Comparison of ENCODE assay signal across 30 cellular contexts in genomic region chr20:51902933-51903332, GRCh38.
"Had no signal": no experiment of that assay in that cellular context is flagged by ENCODE, and none has a peak within 500 bp of the region (broad histone marks: within the 10 kb centered on the region; RNA-seq: fewer than 3 reads in every experiment).

No MANE protein-coding gene starts in this region.

- DNase-seq: activated CD4-positive, alpha-beta T cell treated with anti-CD3 and anti-CD28 coated beads for 36 hours; activated CD4-positive, CD25-positive, alpha-beta regulatory T cell; activated CD8-positive, alpha-beta memory T cell treated with anti-CD3 and anti-CD28 coated beads, Interleukin-2, amount 10 ng/mL, durations not matched to agents 7 days and 5 days; activated CD8-positive, alpha-beta T cell treated with anti-CD3 and anti-CD28 coated beads, Interleukin-2, amount 10 ng/mL, durations not matched to agents 7 days and 5 days; activated naive CD8-positive, alpha-beta T cell treated with anti-CD3 and anti-CD28 coated beads, Interleukin-2, amount 50 U/mL, for 24 hours; activated T-cell treated with anti-CD3 and anti-CD28 coated beads, Interleukin-2, amount 50 U/mL, for 48 hours; amygdala; effector CD8-positive, alpha-beta T cell; esophagus squamous epithelium; left ventricle myocardium inferior; mucosa of descending colon; naive B cell; occipital lobe; psoas muscle; sigmoid colon; stimulated activated CD4-positive, alpha-beta T cell treated with anti-CD3 and anti-CD28 coated beads, Interleukin-1b, Interleukin-23, amount 100 ng/mL, for 48 hours; stimulated activated CD4-positive, alpha-beta T cell treated with anti-CD3 and anti-CD28 coated beads, Interleukin-4, amount 100 ng/mL, for 4 hours; stimulated activated CD8-positive, alpha-beta memory T cell treated with anti-CD3 and anti-CD28 coated beads, Interleukin-4, amount 100 ng/mL, for 48 hours; stomach; thyroid gland; upper lobe of left lung had no signal

- H3K9me3 Mint-ChIP-seq: activated naive CD4-positive, alpha-beta T cell treated with anti-CD3 and anti-CD28 coated beads, Interleukin-2, amount 50 U/mL, for 24 hours; activated naive CD8-positive, alpha-beta T cell treated with anti-CD3 and anti-CD28 coated beads, Interleukin-2, amount 50 U/mL, for 24 hours; activated T-helper 2 cell treated with anti-CD3 and anti-CD28 coated beads, Interferon-gamma antibody, Interleukin-2, Interleukin-4, amounts not matched to agents 10 μg/mL and 5 μg/mL and 100 μg/mL, durations not matched to agents 14 hours and 24 hours and 36 hours; neural crest cell; T-helper 2 cell treated with Interferon-gamma antibody and Interleukin-4, amounts not matched to agents 5 μg/mL and 100 μg/mL, for 36 hours had no signal

- H3K27me3 ChIP-seq: esophagus squamous epithelium, sigmoid colon, stomach, thyroid gland, upper lobe of left lung had no signal

- H3K4me3 Mint-ChIP-seq: activated CD4-positive, alpha-beta T cell treated with anti-CD3 and anti-CD28 coated beads for 36 hours; activated CD8-positive, alpha-beta memory T cell treated with anti-CD3 and anti-CD28 coated beads, Interleukin-2, amount 10 ng/mL, durations not matched to agents 7 days and 5 days; activated CD8-positive, alpha-beta T cell treated with anti-CD3 and anti-CD28 coated beads, Interleukin-2, amount 10 ng/mL, durations not matched to agents 7 days and 5 days; activated naive CD4-positive, alpha-beta T cell treated with anti-CD3 and anti-CD28 coated beads, Interleukin-2, amount 50 U/mL, for 24 hours; activated naive CD8-positive, alpha-beta T cell treated with anti-CD3 and anti-CD28 coated beads, Interleukin-2, amount 50 U/mL, for 24 hours; naive B cell; neural crest cell; stimulated activated memory B cell treated with anti-CD40 and anti-IgM and Interleukin-4, amounts not matched to agents 10 μg/mL and 1 μg/mL and 100 μg/mL, for 72 hours; T-helper 2 cell treated with Interferon-gamma antibody and Interleukin-4, amounts not matched to agents 5 μg/mL and 100 μg/mL, for 36 hours had no signal

- H3K4me1 ChIP-seq: left ventricle myocardium inferior, parathyroid adenoma, psoas muscle, sigmoid colon, stomach, thyroid gland, upper lobe of left lung had no signal

- H3K9me3 ChIP-seq: esophagus squamous epithelium, mucosa of descending colon, psoas muscle, sigmoid colon, thyroid gland, upper lobe of left lung had no signal

- H3K4me1 Mint-ChIP-seq: activated CD4-positive, alpha-beta T cell treated with anti-CD3 and anti-CD28 coated beads for 36 hours; activated CD8-positive, alpha-beta memory T cell treated with anti-CD3 and anti-CD28 coated beads, Interleukin-2, amount 10 ng/mL, durations not matched to agents 7 days and 5 days; activated naive CD4-positive, alpha-beta T cell treated with anti-CD3 and anti-CD28 coated beads, Interleukin-2, amount 50 U/mL, for 24 hours; activated naive CD8-positive, alpha-beta T cell treated with anti-CD3 and anti-CD28 coated beads, Interleukin-2, amount 50 U/mL, for 24 hours; naive B cell; stimulated activated memory B cell treated with anti-CD40 and anti-IgM and Interleukin-4, amounts not matched to agents 10 μg/mL and 1 μg/mL and 100 μg/mL, for 72 hours had no signal

- H3K27ac Mint-ChIP-seq: activated CD4-positive, alpha-beta T cell treated with anti-CD3 and anti-CD28 coated beads for 36 hours; activated CD8-positive, alpha-beta memory T cell treated with anti-CD3 and anti-CD28 coated beads, Interleukin-2, amount 10 ng/mL, durations not matched to agents 7 days and 5 days; activated CD8-positive, alpha-beta T cell treated with anti-CD3 and anti-CD28 coated beads, Interleukin-2, amount 10 ng/mL, durations not matched to agents 7 days and 5 days; activated naive CD4-positive, alpha-beta T cell treated with anti-CD3 and anti-CD28 coated beads, Interleukin-2, amount 50 U/mL, for 24 hours; activated naive CD8-positive, alpha-beta T cell treated with anti-CD3 and anti-CD28 coated beads, Interleukin-2, amount 50 U/mL, for 24 hours; activated T-helper 2 cell treated with anti-CD3 and anti-CD28 coated beads, Interferon-gamma antibody, Interleukin-2, Interleukin-4, amounts not matched to agents 10 μg/mL and 5 μg/mL and 100 μg/mL, durations not matched to agents 14 hours and 24 hours and 36 hours; naive B cell; stimulated activated memory B cell treated with anti-CD40 and anti-IgM and Interleukin-4, amounts not matched to agents 10 μg/mL and 1 μg/mL and 100 μg/mL, for 72 hours; T-helper 2 cell treated with Interferon-gamma antibody and Interleukin-4, amounts not matched to agents 5 μg/mL and 100 μg/mL, for 36 hours had no signal

- H3K4me3 ChIP-seq: esophagus squamous epithelium, left ventricle myocardium inferior, lung, mucosa of descending colon, psoas muscle, sigmoid colon, smooth muscle cell, stomach, thyroid gland, upper lobe of left lung had no signal

- H3K27ac ChIP-seq: epithelial cell of prostate, esophagus squamous epithelium, left ventricle myocardium inferior, parathyroid adenoma, psoas muscle, sigmoid colon, stomach, thyroid gland, upper lobe of left lung had no signal

- ATAC-seq: activated CD4-positive, alpha-beta T cell treated with anti-CD3 and anti-CD28 coated beads for 36 hours; activated CD8-positive, alpha-beta memory T cell treated with anti-CD3 and anti-CD28 coated beads, Interleukin-2, amount 10 ng/mL, durations not matched to agents 7 days and 5 days; activated CD8-positive, alpha-beta T cell treated with anti-CD3 and anti-CD28 coated beads, Interleukin-2, amount 10 ng/mL, durations not matched to agents 7 days and 5 days; activated naive CD8-positive, alpha-beta T cell treated with anti-CD3 and anti-CD28 coated beads, Interleukin-2, amount 50 U/mL, for 24 hours; mucosa of descending colon; psoas muscle; stimulated activated memory B cell treated with anti-CD40 and anti-IgM and Interleukin-4, amounts not matched to agents 10 μg/mL and 1 μg/mL and 100 μg/mL, for 72 hours had no signal

- H3K36me3 Mint-ChIP-seq: activated CD8-positive, alpha-beta memory T cell treated with anti-CD3 and anti-CD28 coated beads, Interleukin-2, amount 10 ng/mL, durations not matched to agents 7 days and 5 days; naive B cell; stimulated activated memory B cell treated with anti-CD40 and anti-IgM and Interleukin-4, amounts not matched to agents 10 μg/mL and 1 μg/mL and 100 μg/mL, for 72 hours had no signal

- H3K36me3 ChIP-seq: esophagus squamous epithelium, left ventricle myocardium inferior, sigmoid colon, stomach, thyroid gland, upper lobe of left lung had no signal
